In the genomic region with DNA sequence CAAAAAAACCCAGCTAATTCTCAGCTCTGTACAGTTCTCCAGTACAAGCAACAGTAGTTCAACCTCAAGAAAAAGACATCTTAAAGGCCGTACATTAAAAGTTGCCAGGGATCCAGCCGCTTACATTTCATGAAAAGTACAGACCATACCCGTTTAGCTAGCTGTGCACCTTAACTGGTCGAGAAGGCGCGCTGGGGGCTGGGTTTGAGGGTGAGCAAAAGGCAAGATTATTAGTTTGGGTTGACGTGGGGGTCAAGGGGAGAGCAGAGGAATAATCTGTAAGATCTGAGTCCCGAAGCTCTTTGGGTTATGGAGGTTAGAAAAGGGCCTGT, we compare ENCODE assay signal across 8 cellular contexts. TPM values are rescaled to one million over a fixed set of nuclear protein-coding genes. Genes with fewer than 3 reads are reported as not detected.
DNase-seq lines count a peak whose midpoint lies in the region; ATAC-seq and TF ChIP-seq lines count a peak whose summit lies in the region.

No MANE protein-coding gene starts in this region.

- peaks cover 21% of the 10 kb centered on the region for H3K4me1 Mint-ChIP-seq in CD14-positive monocyte

- H3K23ac ChIP-seq in mesenchymal stem cell (ENCODE audit: low read length in 2 of 2): no peak overlapping the region

- H2AFZ ChIP-seq in mesenchymal stem cell (ENCODE audit: low read depth, low read length): no peak overlapping the region

- peak overlapping the region; percentile 97 for H3K27ac ChIP-seq in HUES48 (ENCODE audit: low read depth, low read length)
- peak overlapping the region; percentile 88 for H3K27ac ChIP-seq in mesenchymal stem cell (ENCODE audit: low read length, poor library complexity, severe bottlenecking)

- peak overlapping the region; percentile 92 to 98 (median 96) for H3K27ac Mint-ChIP-seq in CD14-positive monocyte

- peaks cover 2% of the 10 kb centered on the region for H3K79me1 ChIP-seq in mesenchymal stem cell (replicated peaks; ENCODE audit: low read length, poor library complexity, severe bottlenecking)

- WGBS in mesenchymal stem cell: 2% methylated on average over 8 of the region's 8 CpGs

- H3K9me3 Mint-ChIP-seq in CD14-positive monocyte: no peaks in the 10 kb centered on the region

- no peak overlapping the region for H2BK120ac ChIP-seq in mesenchymal stem cell (ENCODE audit: low read depth, low read length)

- intact Hi-C loops in CD14-positive monocyte (cut with micrococcal nuclease): loop anchor here (5.0 kb wide), 1 partner anchor 209 kb away; a partner anchor contains a TSS

- no peak overlapping the region for H2BK12ac ChIP-seq in mesenchymal stem cell (ENCODE audit: low read length in 2 of 2)

- no peaks in the 10 kb centered on the region for H3K9me3 ChIP-seq in HUES48 (ENCODE audit: control insufficient read depth, insufficient read depth, low read length)
- H3K9me3 ChIP-seq in mesenchymal stem cell (ENCODE audit: control insufficient read depth, low read length): no peaks in the 10 kb centered on the region

- peak; percentile 16 for ATAC-seq in GM21367 (IDR thresholded peaks at IDR 0.05; ENCODE audit: unreplicated experiment)

- H3K4me3 Mint-ChIP-seq in CD14-positive monocyte: peak overlapping the region; percentile 95 to 99

- peaks cover under 1 to 1% of the 10 kb centered on the region in 2 donors for H3K36me3 Mint-ChIP-seq in CD14-positive monocyte

- TF ChIP-seq CTCF in CD14-positive monocyte (IDR thresholded peaks at IDR 0.05): no peak
- TF ChIP-seq CTCF in choroid plexus epithelial cell (conservative IDR thresholded peaks at IDR 0.05; ENCODE audit: low read depth, low read length): no peak

- H3K9ac ChIP-seq in HUES48 (ENCODE audit: low read depth, low read length) (peak overlapping the region; percentile 72), mesenchymal stem cell (ENCODE audit: low read length) (peak overlapping the region; percentile 94)

- H2BK5ac ChIP-seq in mesenchymal stem cell (ENCODE audit: low read depth, low read length, poor library complexity, severe bottlenecking): peak overlapping the region; percentile 86

- H3K36me3 ChIP-seq in HUES48 (ENCODE audit: control insufficient read depth, insufficient read depth, low read length) (0 out of 2 replicates have a peak, but pooled peaks cover 5% of the 10 kb centered on the region), mesenchymal stem cell (ENCODE audit: control insufficient read depth in 1 of 2, insufficient read depth in 2 of 2, low read depth in 1 of 2, low read length in 2 of 2) (peaks cover 0 to 6% of the 10 kb centered on the region in 2 experiments)

- H4K8ac ChIP-seq in mesenchymal stem cell (ENCODE audit: low read length): no peak overlapping the region

- H4K91ac ChIP-seq in mesenchymal stem cell (ENCODE audit: low read length): no peak overlapping the region

- H3K27me3 ChIP-seq in HUES48 (ENCODE audit: control insufficient read depth, insufficient read depth, low read length) (no peaks in the 10 kb centered on the region), mesenchymal stem cell (ENCODE audit: control insufficient read depth in 1 of 2, insufficient read depth in 1 of 2, low read length in 2 of 2) (no peaks in the 10 kb centered on the region)

- H2AK5ac ChIP-seq in mesenchymal stem cell (ENCODE audit: low read length, severe bottlenecking): no peak overlapping the region

- peak overlapping the region in 1 of 2 experiments; percentile 40 for H3K4ac ChIP-seq in mesenchymal stem cell (ENCODE audit: low read depth in 1 of 2, low read length in 2 of 2)

- H3K4me1 ChIP-seq in HUES48 (ENCODE audit: control insufficient read depth, insufficient read depth, low read length) (peaks cover 11% of the 10 kb centered on the region), mesenchymal stem cell (ENCODE audit: control insufficient read depth, insufficient read depth, low read depth, low read length) (peaks cover 2% of the 10 kb centered on the region)

- H3K27me3 Mint-ChIP-seq in CD14-positive monocyte (ENCODE audit: low read depth in 3 of 3): peaks cover 0 to 3% (median 0%) of the 10 kb centered on the region in 3 donors

- peak overlapping the region; percentile 78 for H3K4me3 ChIP-seq in HUES48 (ENCODE audit: low read depth, low read length)
- peak overlapping the region; percentile 87 for H3K4me3 ChIP-seq in choroid plexus epithelial cell (ENCODE audit: low read depth, low read length)
- peak overlapping the region; percentile 55 to 81 for H3K4me3 ChIP-seq in mesenchymal stem cell (ENCODE audit: insufficient read depth in 1 of 2, low read depth in 1 of 2, low read length in 2 of 2)

- peak overlapping the region in 1 of 2 experiments; percentile 66 for H3K18ac ChIP-seq in mesenchymal stem cell (ENCODE audit: low read depth in 1 of 2, low read length in 2 of 2)

- DNase-seq in CD14-positive monocyte (ENCODE audit: low spot score) (peak; percentile 41), choroid plexus epithelial cell (ENCODE audit: low read depth) (peak; percentile 66), mesenchymal stem cell (no peak), GM19240 (ENCODE audit: insufficient read length, low spot score) (no peak)
- peak; percentile 9 for DNase-seq in activated CD4-positive, CD25-positive, alpha-beta regulatory T cell treated with anti-CD3 and anti-CD28 coated beads, Interleukin-2, amount 50 U/mL, for 16 hours (ENCODE audit: low read depth, low spot score)
- DNase-seq in stimulated activated CD8-positive, alpha-beta memory T cell treated with anti-CD3 and anti-CD28 coated beads, Interleukin-4, amount 100 ng/mL, for 1 hour (ENCODE audit: low read depth in 2 of 2, low spot score in 1 of 2): peak; percentile 16 to 18

- H3K4me2 ChIP-seq in mesenchymal stem cell (ENCODE audit: low read length, poor library complexity, severe bottlenecking): peak overlapping the region; percentile 89

- no peak overlapping the region for H2BK15ac ChIP-seq in mesenchymal stem cell (ENCODE audit: low read depth, poor library complexity, severe bottlenecking)

- no peak overlapping the region for H3K14ac ChIP-seq in mesenchymal stem cell (ENCODE audit: low read length in 2 of 2)

RNA-seq across cellular contexts. Expression of a gene that starts 0.6 kb away (rescaled TPM):
- 1 to 10 TPM; 6.9 to 8.7 TPM for polyA plus RNA-seq in CD14-positive monocyte
- 22.5 TPM for polyA plus RNA-seq in mesenchymal stem cell (2013, experiment 1 of 2)
- 22.7 TPM for polyA plus RNA-seq in mesenchymal stem cell (2013, experiment 2 of 2)

Comparison
In these comparisons a context has a peak if more than half of its experiments do, and no peak if none do; other contexts are left out.
1. DNase-seq: peak in CD14-positive monocyte (single experiment), activated CD4-positive, CD25-positive, alpha-beta regulatory T cell treated with anti-CD3 and anti-CD28 coated beads, Interleukin-2, amount 50 U/mL, for 16 hours (single experiment), choroid plexus epithelial cell (single experiment) and stimulated activated CD8-positive, alpha-beta memory T cell treated with anti-CD3 and anti-CD28 coated beads, Interleukin-4, amount 100 ng/mL, for 1 hour (2 of 2); none in mesenchymal stem cell (single experiment) and GM19240 (single experiment).
2. Peak in every context shown above with its lines, with median percentiles within 50 percentile points of each other: H3K4me3 ChIP-seq.